8 cellular contexts compared by ENCODE assay signal in the genomic region with DNA sequence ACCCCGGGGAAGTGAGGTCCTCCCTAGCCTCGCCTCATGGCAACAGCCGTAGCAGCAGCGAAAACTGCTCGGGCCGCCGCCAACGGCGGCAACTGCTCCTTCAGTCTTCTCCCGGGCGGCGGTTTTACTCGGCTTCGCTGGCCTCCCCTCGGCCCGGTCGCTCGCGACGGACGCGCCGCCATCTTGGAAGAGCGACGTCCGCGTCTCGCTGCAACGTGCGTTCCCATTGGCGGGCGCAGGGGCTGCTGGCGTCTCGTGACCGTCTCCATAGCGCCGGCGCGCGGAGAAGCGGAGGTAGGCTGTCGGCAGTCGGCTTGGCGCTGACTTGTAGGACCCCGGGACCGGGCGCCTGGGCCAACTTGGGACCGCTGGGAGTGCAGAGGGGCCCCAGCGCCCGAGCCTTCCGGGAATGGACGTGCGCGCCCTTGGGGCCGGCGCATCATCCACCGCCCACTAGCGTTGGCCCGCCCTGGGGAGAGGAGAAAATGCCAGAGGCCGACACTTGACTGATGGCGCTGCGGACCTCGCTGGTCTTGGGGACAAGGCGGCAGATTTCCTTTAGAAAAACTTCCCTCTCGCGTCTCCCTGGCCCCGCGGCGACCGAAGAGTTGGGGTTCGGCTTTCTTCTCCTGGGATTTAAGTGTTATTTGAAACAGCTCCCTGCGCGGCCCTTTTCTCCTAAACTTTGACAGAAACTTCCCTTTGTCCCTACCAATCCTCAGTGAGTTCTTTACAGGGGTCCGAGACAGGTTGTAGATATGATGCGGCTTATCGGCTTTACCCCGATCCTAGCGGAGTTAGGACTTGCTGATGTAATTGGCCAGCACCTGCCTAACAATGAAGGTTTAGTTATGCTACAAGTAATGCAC. TPM values are rescaled to one million over a fixed set of nuclear protein-coding genes. Genes with fewer than 3 reads are reported as not detected.
DNase-seq lines count a peak whose midpoint lies in the region; ATAC-seq, FAIRE-seq and TF ChIP-seq lines count a peak whose summit lies in the region.

A gene with protein sequence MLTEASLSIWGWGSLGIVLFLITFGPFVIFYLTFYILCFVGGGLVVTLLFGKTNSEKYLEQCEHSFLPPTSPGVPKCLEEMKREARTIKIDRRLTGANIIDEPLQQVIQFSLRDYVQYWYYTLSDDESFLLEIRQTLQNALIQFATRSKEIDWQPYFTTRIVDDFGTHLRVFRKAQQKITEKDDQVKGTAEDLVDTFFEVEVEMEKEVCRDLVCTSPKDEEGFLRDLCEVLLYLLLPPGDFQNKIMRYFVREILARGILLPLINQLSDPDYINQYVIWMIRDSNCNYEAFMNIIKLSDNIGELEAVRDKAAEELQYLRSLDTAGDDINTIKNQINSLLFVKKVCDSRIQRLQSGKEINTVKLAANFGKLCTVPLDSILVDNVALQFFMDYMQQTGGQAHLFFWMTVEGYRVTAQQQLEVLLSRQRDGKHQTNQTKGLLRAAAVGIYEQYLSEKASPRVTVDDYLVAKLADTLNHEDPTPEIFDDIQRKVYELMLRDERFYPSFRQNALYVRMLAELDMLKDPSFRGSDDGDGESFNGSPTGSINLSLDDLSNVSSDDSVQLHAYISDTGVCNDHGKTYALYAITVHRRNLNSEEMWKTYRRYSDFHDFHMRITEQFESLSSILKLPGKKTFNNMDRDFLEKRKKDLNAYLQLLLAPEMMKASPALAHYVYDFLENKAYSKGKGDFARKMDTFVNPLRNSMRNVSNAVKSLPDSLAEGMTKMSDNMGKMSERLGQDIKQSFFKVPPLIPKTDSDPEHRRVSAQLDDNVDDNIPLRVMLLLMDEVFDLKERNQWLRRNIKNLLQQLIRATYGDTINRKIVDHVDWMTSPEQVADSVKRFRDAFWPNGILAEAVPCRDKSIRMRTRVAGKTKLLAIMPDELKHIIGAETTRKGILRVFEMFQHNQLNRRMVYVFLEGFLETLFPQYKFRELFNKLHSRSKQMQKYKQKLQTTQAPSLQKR (minus strand): TSS at position 193 of the 869 bp plus-strand sequence. CDS start 199 bp downstream, outside the sequence.

- no peaks in the 10 kb centered on the region for H3K9me3 Mint-ChIP-seq in T-cell

- intact Hi-C loops in adrenal gland (cut with DNase I) (no loop called here), heart right ventricle (cut with DNase I) (loop anchor here in 3 of 10 donors (10.0 kb wide), 2 partner anchors 166 to 256 kb away; no protein-coding TSS in a partner anchor), posterior vena cava (cut with DNase I) (no loop called here), upper lobe of right lung (cut with DNase I) (no loop called here)

- H3K4me1 Mint-ChIP-seq in T-cell = peaks cover 49 to 50% (median 50%) of the 10 kb centered on the region in 3 donors

- H3K27ac ChIP-seq in adrenal gland (peak within 1 kb of the TSS; percentile 92 to 98 (median 95)), heart right ventricle (peak within 1 kb of the TSS; percentile 76 to 98 (median 96)), upper lobe of right lung (peak within 1 kb of the TSS; percentile 99)

- H3K9me3 ChIP-seq in adrenal gland (replicated peaks in 1 of 3) = no peaks in the 10 kb centered on the region
- H3K9me3 ChIP-seq in heart right ventricle = no peaks in the 10 kb centered on the region
- no peaks in the 10 kb centered on the region for H3K9me3 ChIP-seq in upper lobe of right lung

- no peaks in the 10 kb centered on the region for H3K27me3 ChIP-seq in adrenal gland
- H3K27me3 ChIP-seq in heart right ventricle = no peaks in the 10 kb centered on the region
- no peaks in the 10 kb centered on the region for H3K27me3 ChIP-seq in upper lobe of right lung

- H3K4me3 ChIP-seq in adrenal gland (peak within 1 kb of the TSS; percentile 36 to 98 (median 80)), heart right ventricle (peak within 1 kb of the TSS; percentile 75 to 96 (median 90)), upper lobe of right lung (peak within 1 kb of the TSS; percentile 93)

- TF ChIP-seq POLR2A in GM12892 (IDR thresholded peaks at IDR 0.05; ENCODE audit: low read depth, low read length) (peak; percentile 87), adrenal gland (IDR thresholded peaks at IDR 0.05) (peak; percentile 68 to 75)

- peaks cover 17 to 43% of the 10 kb centered on the region in 2 donors for H3K4me1 ChIP-seq in adrenal gland (replicated peaks in 1 of 2)
- peaks cover 0 to 46% (median 32%) of the 10 kb centered on the region in 9 donors for H3K4me1 ChIP-seq in heart right ventricle
- peaks cover 31% of the 10 kb centered on the region for H3K4me1 ChIP-seq in upper lobe of right lung

- no peaks in the 10 kb centered on the region for H3K36me3 Mint-ChIP-seq in T-cell

- H3K36me3 ChIP-seq in adrenal gland (replicated peaks in 1 of 2) (no peaks in the 10 kb centered on the region), heart right ventricle (no peaks in the 10 kb centered on the region), upper lobe of right lung (no peaks in the 10 kb centered on the region)

- CTCF ChIA-PET in T-cell (lab: Charles Lee) = no interaction called here

- peak within 1 kb of the TSS; percentile 96 to 97 for H3K27ac Mint-ChIP-seq in T-cell

- no peaks in the 10 kb centered on the region for H3K27me3 Mint-ChIP-seq in T-cell

- peak; percentile 85 for DNase-seq in GM12892 (ENCODE audit: insufficient read length)
- peak; percentile 47 for DNase-seq in NCI-H1436 treated with DMSO at 0.1 percent for 48 hours (lab: John Stamatoyannopoulos, UW)
- peak; percentile 73 to 93 (median 87) for DNase-seq in T-cell
- peak; percentile 91 to 95 (median 93) for DNase-seq in adrenal gland
- DNase-seq in heart right ventricle = peak; percentile 90 to 94
- DNase-seq in posterior vena cava (ENCODE audit: low spot score) = peak; percentile 98
- DNase-seq in upper lobe of right lung = peak; percentile 97

- 0 to 3% (median 1%) methylated on average over 7 to 78 of the region's 78 CpGs for WGBS in adrenal gland, 4 donors
- WGBS in heart right ventricle, 2 donors = 0 to 1% methylated on average over 78 of the region's 78 CpGs

- H3K4me3 Mint-ChIP-seq in T-cell = peak within 1 kb of the TSS; percentile 92 to 97 (median 97)

- FAIRE-seq in GM12892 (lab: Jason Lieb, UNC) = peak; percentile 94

- ATAC-seq in HG02852 (IDR thresholded peaks at IDR 0.05; ENCODE audit: unreplicated experiment) (peak; percentile 93), T-cell (replicated peaks in 1 of 4) (peak; percentile 96 to 97 (median 96)), heart right ventricle (peak; percentile 97 to 99 (median 98)), upper lobe of right lung (peak; percentile 99)

- POLR2A ChIA-PET in T-cell (lab: Charles Lee) = interaction anchor here in 1 of 2 donors (0.7 kb wide), 1 partner anchor 621 kb away, joined by 3 read pairs; no protein-coding TSS in a partner anchor

- TF ChIP-seq CTCF in adrenal gland (IDR thresholded peaks at IDR 0.05) = peak in 2 of 6 experiments; percentile 6 to 19
- TF ChIP-seq CTCF in heart right ventricle (IDR thresholded peaks at IDR 0.05) = peak in 5 of 9 donors; percentile 31 to 73 (median 51)
- peak; percentile 49 for TF ChIP-seq CTCF in upper lobe of right lung (IDR thresholded peaks at IDR 0.05)

RNA-seq across cellular contexts. Expression of the gene that starts here (rescaled TPM):
- 7.0 TPM for polyA plus RNA-seq in GM12892 (2012; ENCODE audit: missing spikeins)
- 10 to 100 TPM; 29.4 to 34.1 (median 33.1) TPM for total RNA-seq in T-cell
- 100 to 1,000 TPM in 1 of 8 donors, 10 to 100 TPM in 7; 42.7 to 113 (median 68.8) TPM for total RNA-seq in adrenal gland
- 10 to 100 TPM in 1 of 3 donors, 1 to 10 TPM in 2; 8.5 to 49.0 (median 9.0) TPM for polyA plus RNA-seq in adrenal gland
- total RNA-seq in heart right ventricle = 10 to 100 TPM; 40.6 to 57.7 (median 46.3) TPM
- 10 to 100 TPM in 1 of 2 donors, 1 to 10 TPM in 1; 7.1 to 11.8 TPM for polyA plus RNA-seq in heart right ventricle
- total RNA-seq in posterior vena cava = 10 to 100 TPM; 50.6 to 51.2 TPM
- total RNA-seq in upper lobe of right lung = 47.0 TPM

Comparison
In these comparisons a context has a peak if more than half of its experiments do, and no peak if none do; other contexts are left out.
1. Peak in every context shown above with its lines: DNase-seq, ATAC-seq, H3K4me3 ChIP-seq and H3K27ac ChIP-seq.
2. DNase-seq: peak in every context shown above with its lines; median percentile 98 in posterior vena cava; 97 in upper lobe of right lung; 93 in adrenal gland; 92 in heart right ventricle; 87 in T-cell; 85 in GM12892; 47 in NCI-H1436 treated with DMSO at 0.1 percent for 48 hours.